Comparison of ENCODE assay signal across 25 cellular contexts in the genomic region with DNA sequence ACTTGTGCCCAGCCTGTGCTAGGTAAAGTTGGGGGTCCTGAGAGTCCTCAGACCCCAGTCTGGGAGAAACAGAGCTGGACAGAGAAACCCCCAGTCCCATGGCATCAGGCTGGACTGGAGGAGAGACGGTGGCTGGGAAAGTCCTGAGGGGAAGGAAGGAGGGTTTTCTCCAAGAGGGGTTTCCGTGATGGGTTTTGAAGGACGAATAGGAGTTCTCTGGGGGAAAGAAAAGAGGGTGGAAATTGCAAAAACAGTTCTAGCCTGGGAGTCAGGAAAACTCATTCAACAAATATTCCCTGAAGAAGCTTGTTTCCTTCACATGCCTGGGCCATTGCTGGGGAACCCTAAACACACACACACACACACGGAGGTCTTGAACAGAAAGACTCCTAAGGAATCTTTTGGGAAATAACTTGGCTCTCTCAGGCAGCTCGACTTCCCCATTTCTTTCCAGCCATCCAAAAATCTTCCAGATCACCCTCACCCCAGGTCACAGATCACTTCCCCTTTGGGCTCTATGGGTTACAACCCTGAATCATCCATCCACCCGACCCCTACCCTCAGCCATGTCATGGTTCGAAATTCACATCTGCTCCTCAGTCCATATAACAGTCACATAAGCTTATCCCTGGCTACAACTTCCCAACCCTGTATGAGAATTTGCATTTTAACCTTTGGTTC. TPM values are rescaled to one million over a fixed set of nuclear protein-coding genes. Genes with fewer than 3 reads are reported as not detected.
DNase-seq lines count a peak whose midpoint lies in the region; ATAC-seq, FAIRE-seq and TF ChIP-seq lines count a peak whose summit lies in the region.
"Had no signal": no experiment of that assay in that cellular context is flagged by ENCODE, and none has a peak within 500 bp of the region (broad histone marks: within the 10 kb centered on the region; RNA-seq: fewer than 3 reads in every experiment).

No MANE protein-coding gene starts in this region.

- in situ Hi-C loops in GM23248 (cut with MboI) = no loop called here

- H3K4me3 ChIP-seq in SK-N-SH (ENCODE audit: low read depth in 2 of 2, low read length in 1 of 2) = no peak overlapping the region
- H3K4me3 ChIP-seq in H1 (ENCODE audit: extremely low read depth in 1 of 4, insufficient read depth in 2 of 4, low read depth in 3 of 4, low read length in 4 of 4) = no peak overlapping the region
- H3K4me3 ChIP-seq in GM23248 = no peak overlapping the region
- no peak overlapping the region for H3K4me3 ChIP-seq in Karpas-422 (ENCODE audit: low read length)
- H3K4me3 ChIP-seq: GM12878, SJSA1 had no signal

- H3K23me2 ChIP-seq in H1 (ENCODE audit: low read depth, low read length) = peaks cover 5% of the 10 kb centered on the region; the same call in 1 of the 2 replicates

- no peak overlapping the region for H3K14ac ChIP-seq in H1 (ENCODE audit: insufficient read length)

- CTCF ChIA-PET in SK-N-SH (lab: Yijun Ruan, JAX) (interaction anchor here (0.6 to 1.7 kb wide), 7 partner anchors 14 to 257 kb away, joined by 3 to 4 read pairs (median 3); a partner anchor contains a TSS), H1 (lab: Charles Lee; ENCODE audit: partially characterized antibody) (interaction anchor here (0.6 to 5.7 kb wide), 9 partner anchors 14 to 560 kb away, joined by 3 to 34 read pairs (median 5); a partner anchor contains a TSS)

- no peaks in the 10 kb centered on the region for H3K79me1 ChIP-seq in H1 (ENCODE audit: low read depth, low read length)

- H3K4me1 ChIP-seq in SK-N-SH (ENCODE audit: control insufficient read depth in 1 of 2, insufficient read depth in 2 of 2, low read depth in 1 of 2, low read length in 1 of 2) (peaks cover 0 to 14% of the 10 kb centered on the region in 2 experiments; a peak in 1 of 4 replicates), H1 (replicated peaks in 1 of 4; ENCODE audit: control insufficient read depth in 3 of 4, insufficient read depth in 4 of 4, low read length in 3 of 4) (peaks cover 3 to 18% (median 10%) of the 10 kb centered on the region in 4 experiments; a peak in 6 of 7 replicates), GM23248 (ENCODE audit: insufficient read depth) (no peaks in the 10 kb centered on the region), Karpas-422 (ENCODE audit: low read length) (peaks cover 32% of the 10 kb centered on the region)
- H3K4me1 ChIP-seq: BE2C had no signal

- H3K36me3 ChIP-seq in SK-N-SH (replicated peaks in 1 of 2; ENCODE audit: control insufficient read depth in 1 of 2, insufficient read depth in 2 of 2, low read length in 1 of 2) (no peaks in the 10 kb centered on the region), H1 (ENCODE audit: control insufficient read depth in 2 of 4, insufficient read depth in 4 of 4, low read length in 3 of 4) (no peaks in the 10 kb centered on the region), GM23248 (ENCODE audit: low read depth) (no peaks in the 10 kb centered on the region), Karpas-422 (ENCODE audit: insufficient read depth, low read length) (no peaks in the 10 kb centered on the region)
- H3K36me3 ChIP-seq: BE2C, SJSA1 had no signal

- H2BK5ac ChIP-seq in H1 (ENCODE audit: low read depth, low read length) = 0 out of 2 replicates have a peak overlapping the region, but pooled peaks have one; percentile 20

- H3K18ac ChIP-seq in H1 (ENCODE audit: extremely low read depth, low read length) = no peak overlapping the region

- H3K4me2 ChIP-seq in SK-N-SH (no peak overlapping the region), H1 (ENCODE audit: insufficient read depth in 1 of 2, low read depth in 2 of 2, low read length in 2 of 2) (no peak overlapping the region), GM23248 (ENCODE audit: unreplicated experiment) (no peak overlapping the region), Karpas-422 (ENCODE audit: low read depth, low read length, poor library complexity, severe bottlenecking) (no peak overlapping the region)
- H3K4me2 ChIP-seq: KMS-11 had no signal

- no peak overlapping the region for H2BK120ac ChIP-seq in H1 (replicated peaks; ENCODE audit: low read depth, low read length)

- no peak overlapping the region for H4K5ac ChIP-seq in H1 (ENCODE audit: insufficient read length, low read depth, low read length)

- TF ChIP-seq EP300 in SK-N-SH (IDR thresholded peaks at IDR 0.05; ENCODE audit: borderline replicate concordance in 1 of 2, low read depth in 1 of 2, low read length in 1 of 2) (no peak), H1 (IDR thresholded peaks at IDR 0.05; ENCODE audit: borderline replicate concordance in 1 of 2, low read depth in 2 of 2, low read length in 2 of 2) (no peak)

- H3K23ac ChIP-seq in H1 (ENCODE audit: insufficient read length) = no peak overlapping the region

- H2AK5ac ChIP-seq in H1 (ENCODE audit: low read depth, low read length) = peak overlapping the region; percentile 59

- H3K27ac ChIP-seq in SK-N-SH (ENCODE audit: low read depth in 2 of 2, low read length in 1 of 2) (no peak overlapping the region), H1 (ENCODE audit: low read depth, low read length) (no peak overlapping the region), GM23248 (no peak overlapping the region), Karpas-422 (ENCODE audit: low read length) (no peak overlapping the region)
- H3K27ac ChIP-seq: KMS-11, SJSA1 had no signal

- H2BK12ac ChIP-seq in H1 (ENCODE audit: low read depth, low read length) = peak overlapping the region; percentile 81; the same call in 1 of the 2 replicates

- no peak overlapping the region for H3K9ac ChIP-seq in SK-N-SH
- no peak overlapping the region for H3K9ac ChIP-seq in H1 (replicated peaks in 1 of 4; ENCODE audit: extremely low read depth in 1 of 4, low read depth in 3 of 4, low read length in 3 of 4)
- H3K9ac ChIP-seq in GM23248 = no peak overlapping the region
- H3K9ac ChIP-seq in Karpas-422 (ENCODE audit: low read length) = no peak overlapping the region
- H3K9ac ChIP-seq: KMS-11 had no signal

- H3K9me2 ChIP-seq in SK-N-SH (no peaks in the 10 kb centered on the region), GM23248 (ENCODE audit: insufficient read depth) (no peaks in the 10 kb centered on the region), Karpas-422 (replicated peaks; ENCODE audit: insufficient read depth, low read length) (no peaks in the 10 kb centered on the region)

- TF ChIP-seq RAD21 in SK-N-SH (IDR thresholded peaks at IDR 0.05; ENCODE audit: low read length) (no peak), H1 (IDR thresholded peaks at IDR 0.05 in 1 of 2, conservative IDR thresholded peaks at IDR 0.05 in 1 of 2; ENCODE audit: low read depth in 2 of 2, low read length in 2 of 2) (no peak)

- no peak for FAIRE-seq in H1 (lab: Jason Lieb, UNC)
- FAIRE-seq: GM12878 had no signal

- H3K9me3 ChIP-seq in SK-N-SH = no peaks in the 10 kb centered on the region
- H3K9me3 ChIP-seq in H1 (ENCODE audit: insufficient read depth in 2 of 2, low read depth in 1 of 2, low read length in 1 of 2) = no peaks in the 10 kb centered on the region
- H3K9me3 ChIP-seq in GM23248 (ENCODE audit: low read depth) = no peaks in the 10 kb centered on the region
- H3K9me3 ChIP-seq in Karpas-422 (ENCODE audit: low read length) = no peaks in the 10 kb centered on the region
- H3K9me3 ChIP-seq: BE2C had no signal

- no peak for TF ChIP-seq CTCF in SK-N-SH (IDR thresholded peaks at IDR 0.05)
- TF ChIP-seq CTCF in H1 (IDR thresholded peaks at IDR 0.05; ENCODE audit: control extremely low read depth in 1 of 3, insufficient read depth in 1 of 3, low read depth in 1 of 3, low read length in 3 of 3) = no peak

- H2AFZ ChIP-seq in SK-N-SH (ENCODE audit: low read depth) = no peak overlapping the region
- H2AFZ ChIP-seq in H1 (ENCODE audit: low read length) = no peak overlapping the region
- no peak overlapping the region for H2AFZ ChIP-seq in GM23248
- H2AFZ ChIP-seq in Karpas-422 (ENCODE audit: low read length) = no peak overlapping the region

- POLR2A ChIA-PET in SK-N-SH (lab: Yijun Ruan, JAX) = no interaction called here
- POLR2A ChIA-PET in H1 (lab: Charles Lee; ENCODE audit: partially characterized antibody) = interaction anchor here (0.6 to 1.4 kb wide), 6 partner anchors 15 to 265 kb away, joined by 3 to 4 read pairs (median 3); no protein-coding TSS in a partner anchor

- H3F3A ChIP-seq in SK-N-SH (replicated peaks; ENCODE audit: insufficient read depth) (no peaks in the 10 kb centered on the region), GM23248 (ENCODE audit: insufficient read depth) (no peaks in the 10 kb centered on the region)

- peaks cover 40% of the 10 kb centered on the region; the same call in 1 of the 2 replicates for H3K27me3 ChIP-seq in SK-N-SH (ENCODE audit: insufficient read depth)
- H3K27me3 ChIP-seq in H1 (replicated peaks in 1 of 4; ENCODE audit: control insufficient read depth in 3 of 4, extremely low read depth in 1 of 4, insufficient read depth in 3 of 4, low read length in 3 of 4) = no peaks in the 10 kb centered on the region; a peak in 1 of 7 replicates
- no peaks in the 10 kb centered on the region; the same call in 1 of the 2 replicates for H3K27me3 ChIP-seq in GM23248 (replicated peaks; ENCODE audit: insufficient read depth)
- no peaks in the 10 kb centered on the region for H3K27me3 ChIP-seq in Karpas-422 (ENCODE audit: low read length)

- H3K4ac ChIP-seq in H1 (replicated peaks; ENCODE audit: insufficient read length, low read depth, low read length) = no peak overlapping the region

- ATAC-seq in SK-N-SH treated with all-trans-retinoic acid at 6 μM for 48 hours (no peak), GM21526 (IDR thresholded peaks at IDR 0.05; ENCODE audit: low FRiP score, unreplicated experiment) (no peak)
- ATAC-seq: GM12878 had no signal

- H4K20me1 ChIP-seq in SK-N-SH (ENCODE audit: insufficient read depth) (no peaks in the 10 kb centered on the region), H1 (replicated peaks in 1 of 2; ENCODE audit: control insufficient read depth in 1 of 2, insufficient read depth in 2 of 2, low read length in 2 of 2) (peaks cover 0 to 6% of the 10 kb centered on the region in 2 experiments), GM23248 (ENCODE audit: insufficient read depth) (no peaks in the 10 kb centered on the region), Karpas-422 (ENCODE audit: insufficient read depth, low read depth, low read length) (no peaks in the 10 kb centered on the region)

- H3K56ac ChIP-seq in H1 (replicated peaks; ENCODE audit: insufficient read length, low read depth, low read length) = no peak overlapping the region

- 0 out of 2 replicates have a peak overlapping the region, but pooled peaks have one; percentile 61 for H2BK15ac ChIP-seq in H1 (ENCODE audit: low read length)

- H4K8ac ChIP-seq in H1 (ENCODE audit: extremely low read depth, insufficient read depth, low read length) = no peak overlapping the region; the same call in 1 of the 2 replicates

- no peak overlapping the region for H2BK20ac ChIP-seq in H1 (ENCODE audit: low read length)

- TF ChIP-seq POLR2A in H1 (IDR thresholded peaks at IDR 0.05; ENCODE audit: control extremely low read depth in 1 of 2, low read depth in 2 of 2, low read length in 2 of 2) = no peak

- DNase-seq in SK-N-SH = no peak
- peak; percentile 78 for DNase-seq in MV-4-11 (lab: John Stamatoyannopoulos, UW)
- no peak for DNase-seq in H1 (ENCODE audit: low read depth in 1 of 2, low spot score in 2 of 2)
- no peak for DNase-seq in DMS153 (lab: John Stamatoyannopoulos, UW)
- DNase-seq in GM23248 = no peak
- DNase-seq in Karpas-422 = no peak
- DNase-seq: BE2C; CD4-positive, alpha-beta T cell; DMS79; EL; GDM1; H7; NCI-H2029; NCI-H446; NCI-H524 treated with DMSO at 0.1 percent for 48 hours; NCI-H82; NK-92 treated with Interleukin-12 subunit alpha and Interleukin-12 subunit beta, amount 100 ng/mL, for 24 hours; Right ventricle myocardium superior; RPMI8226; T-helper 1 cell had no signal

- H4K91ac ChIP-seq in H1 (replicated peaks; ENCODE audit: insufficient read length, low read length) = no peak overlapping the region

- no peaks in the 10 kb centered on the region for H3K79me2 ChIP-seq in SK-N-SH (ENCODE audit: insufficient read depth)
- H3K79me2 ChIP-seq in H1 (ENCODE audit: control insufficient read depth in 1 of 2, insufficient read depth in 2 of 2, low read length in 2 of 2) = no peaks in the 10 kb centered on the region
- no peaks in the 10 kb centered on the region for H3K79me2 ChIP-seq in GM23248 (ENCODE audit: insufficient read depth)
- no peaks in the 10 kb centered on the region for H3K79me2 ChIP-seq in Karpas-422 (ENCODE audit: low read length)

- 56% methylated on average over 7 of the region's 7 CpGs for WGBS in SK-N-SH (ENCODE audit: low lambda C conversion rate)
- 79% methylated on average over 7 of the region's 7 CpGs; no CpG with 5 or more reads in 1 of the 2 experiments for WGBS in H1 (ENCODE audit: extremely low coverage in 1 of 2, insufficient coverage in 1 of 2, insufficient read length in 1 of 2, insufficient replicate concordance in 2 of 2, low coverage in 1 of 2, low lambda C conversion rate in 2 of 2, missing lambda C conversion rate in 1 of 2), 2 experiments
- WGBS in GM23248 (ENCODE audit: low coverage in 1 of 2, low lambda C conversion rate in 2 of 2, missing lambda C conversion rate in 2 of 2), 2 experiments = 81% methylated on average over 7 of the region's 7 CpGs

RNA-seq across cellular contexts. Expression of a gene that starts 47.6 kb away (rescaled TPM):
- polyA plus RNA-seq in SK-N-SH (2012; rRNA removed) (75.9 and 83.8 TPM in 2 replicates), H1 (2011; rRNA removed) (58.1 and 62.8 TPM in 2 replicates), GM23248 (2016; fragmentation: Nextera tagmentation; extraction: Ambion mirVana) (98.9 and 104 TPM in 2 replicates)
- 37.6 and 48.9 TPM in 2 replicates for polyA plus RNA-seq in SK-N-SH (2012; cell fraction: cytosol; rRNA removed)
- polyA plus RNA-seq in SK-N-SH (2012; cell fraction: nucleus; rRNA removed) = 80.5 and 108 TPM in 2 replicates
- 40.4 and 44.7 TPM in 2 replicates for total RNA-seq in H1 (2021; fragmentation: NEBNext Ultra II Directional; extraction: Animal tissue kit (Norgen Biotek cat#: 25700))
- 56.3 TPM for polyA plus RNA-seq in H1 (2011; cell fraction: cytosol; rRNA removed)
- 79.4 TPM for polyA plus RNA-seq in H1 (2011; cell fraction: nucleus; rRNA removed)
- 41.1 to 44.8 TPM (median 43.8 TPM) in 4 replicates for polyA plus RNA-seq in H1 (2012, experiment 1 of 2)
- 44.9 TPM for polyA plus RNA-seq in H1 (2012, experiment 2 of 2)
- polyA plus RNA-seq in H1 (2013, experiment 1 of 2) = 54.5 TPM
- polyA plus RNA-seq in H1 (2013, experiment 2 of 2) = 59.4 TPM
- 72.7 and 96.7 TPM in 2 replicates for polyA minus RNA-seq in H1 (2011; rRNA and poly(A)+ RNA removed)
- polyA minus RNA-seq in H1 (2011; cell fraction: cytosol; rRNA and poly(A)+ RNA removed) = 48.0 TPM
- polyA minus RNA-seq in H1 (2011; cell fraction: nucleus; rRNA and poly(A)+ RNA removed) = 21.6 TPM
- total RNA-seq in GM23248 (2014; rRNA removed; shearing (Covaris generic)) = 126 and 134 TPM in 2 replicates
- 25.0 and 25.5 TPM in 2 replicates for total RNA-seq in Karpas-422 (2014; rRNA removed; shearing (Covaris generic); ENCODE audit: low replicate concordance)
